ENCODE assay signal across 29 cellular contexts in the genomic region with DNA sequence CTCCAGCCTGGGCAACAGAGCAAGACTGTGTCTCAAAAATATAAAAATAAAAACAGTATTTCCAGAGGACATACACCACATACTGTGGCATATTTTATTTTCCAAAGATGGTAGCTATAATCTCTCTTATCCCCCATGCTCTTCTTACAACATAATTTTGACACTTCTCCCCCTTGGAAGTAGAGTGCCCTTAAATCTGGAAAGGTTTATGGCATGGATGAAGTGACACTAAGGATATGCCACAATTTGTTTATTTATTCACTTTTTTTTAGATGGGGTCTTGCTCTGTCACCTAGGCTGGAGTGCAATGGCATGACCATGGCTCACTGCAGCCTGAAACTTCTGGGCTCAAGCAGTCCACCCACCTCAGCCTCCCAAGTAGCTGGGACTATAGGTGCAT.
"Had no signal": no experiment of that assay in that cellular context is flagged by ENCODE, and none has a peak within 500 bp of the region (broad histone marks: within the 10 kb centered on the region; RNA-seq: fewer than 3 reads in every experiment).

No MANE protein-coding gene starts in this region.

- H3K27ac ChIP-seq: adrenal gland, ascending aorta, body of pancreas, brain microvascular endothelial cell, breast epithelium, cardiac muscle cell had no signal

- H3K27me3 ChIP-seq: adrenal gland, ascending aorta, body of pancreas, brain microvascular endothelial cell, breast epithelium, cardiac muscle cell had no signal

- H3K36me3 ChIP-seq: adrenal gland, ascending aorta, brain microvascular endothelial cell, breast epithelium, cardiac muscle cell had no signal

- H3K9me3 ChIP-seq: adrenal gland, ascending aorta, body of pancreas, breast epithelium had no signal

- H3K4me1 ChIP-seq: ascending aorta, body of pancreas, breast epithelium had no signal

- ATAC-seq: activated naive CD4-positive, alpha-beta T cell treated with anti-CD3 and anti-CD28 coated beads, Interleukin-2, amount 50 U/mL, for 72 hours; activated T-cell treated with anti-CD3 and anti-CD28 coated beads, Interleukin-2, amount 50 U/mL, for 4 hours; activated T-cell treated with anti-CD3 and anti-CD28 coated beads, Interleukin-2, amount 50 U/mL, for 72 hours; body of pancreas had no signal

- FAIRE-seq: astrocyte, bronchial epithelial cell had no signal

- H3K4me3 ChIP-seq: adrenal gland, ascending aorta, body of pancreas, breast epithelium, cardiac muscle cell had no signal

- DNase-seq: activated effector memory CD4-positive, alpha-beta T cell treated with anti-CD3 and anti-CD28 coated beads, Interleukin-2, amount 50 U/mL, for 16 hours; activated effector memory CD4-positive, alpha-beta T cell treated with Interleukin-2 at 50 U/mL for 16 hours; activated gamma-delta T cell; activated gamma-delta T cell treated with Interleukin-2 at 50 U/mL for 16 hours; activated naive CD4-positive, alpha-beta T cell; activated naive CD4-positive, alpha-beta T cell treated with anti-CD3 and anti-CD28 coated beads for 36 hours; activated naive CD4-positive, alpha-beta T cell treated with anti-CD3 and anti-CD28 coated beads, Interleukin-2, amount 10 ng/mL, durations not matched to agents 7 days and 5 days; activated naive CD4-positive, alpha-beta T cell treated with anti-CD3 and anti-CD28 coated beads, Interleukin-2, amount 50 U/mL, for 16 hours; activated naive CD4-positive, alpha-beta T cell treated with Interleukin-2 at 50 U/mL for 16 hours; activated naive CD8-positive, alpha-beta T cell treated with anti-CD3 and anti-CD28 coated beads for 36 hours; activated naive CD8-positive, alpha-beta T cell treated with anti-CD3 and anti-CD28 coated beads, Interleukin-2, amount 10 ng/mL, durations not matched to agents 7 days and 5 days; activated naive CD8-positive, alpha-beta T cell treated with anti-CD3 and anti-CD28 coated beads, Interleukin-2, amount 50 U/mL, for 24 hours; activated T-cell treated with anti-CD3 and anti-CD28 coated beads, Interleukin-2, amount 50 U/mL, for 24 hours; activated T-cell treated with anti-CD3 and anti-CD28 coated beads, Interleukin-2, amount 50 U/mL, for 4 hours; activated T-cell treated with anti-CD3 and anti-CD28 coated beads, Interleukin-2, amount 50 U/mL, for 48 hours; activated T-cell treated with anti-CD3 and anti-CD28 coated beads, Interleukin-2, amount 50 U/mL, for 72 hours; adrenal gland; amniotic stem cell; aorta; body of pancreas; brain microvascular endothelial cell; central memory CD4-positive, alpha-beta T cell; cerebellar nuclear complex had no signal
